Comparison of ENCODE assay signal across 20 cellular contexts in the genomic region with DNA sequence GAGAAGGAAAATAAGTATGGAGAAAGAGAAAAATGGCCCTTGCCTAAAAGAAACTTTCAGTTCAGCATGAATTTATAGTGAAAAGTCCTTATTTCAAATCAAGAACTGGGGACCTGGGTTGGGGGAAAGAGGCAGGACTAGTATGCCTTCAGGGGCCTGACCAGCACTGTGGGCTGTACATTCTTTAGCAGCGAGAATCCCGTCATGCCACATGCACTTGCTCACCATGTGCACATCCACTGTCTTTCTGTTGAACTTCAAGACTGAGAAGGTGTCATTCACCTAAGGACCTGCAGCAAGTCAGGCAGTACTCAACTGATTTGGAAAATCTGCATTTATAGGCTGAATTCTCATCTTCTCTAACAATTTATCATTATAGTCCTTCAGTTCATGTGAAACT.
"Had no signal": no experiment of that assay in that cellular context is flagged by ENCODE, and none has a peak within 500 bp of the region (broad histone marks: within the 10 kb centered on the region; RNA-seq: fewer than 3 reads in every experiment).

No MANE protein-coding gene starts in this region.

- H3K27ac Mint-ChIP-seq: activated naive CD4-positive, alpha-beta T cell treated with anti-CD3 and anti-CD28 coated beads, Interleukin-2, amount 50 U/mL, for 72 hours; naive B cell; stimulated activated naive B cell treated with anti-CD40 and anti-IgM and Interleukin-4, amounts not matched to agents 10 μg/mL and 1 μg/mL and 100 μg/mL, for 72 hours had no signal

- H3K27ac ChIP-seq: body of pancreas, neutrophil, transverse colon had no signal

- H3K9me3 Mint-ChIP-seq: activated naive CD4-positive, alpha-beta T cell treated with anti-CD3 and anti-CD28 coated beads, Interleukin-2, amount 50 U/mL, for 72 hours; central memory CD8-positive, alpha-beta T cell; naive B cell; stimulated activated naive B cell treated with anti-CD40 and anti-IgM and Interleukin-4, amounts not matched to agents 10 μg/mL and 1 μg/mL and 100 μg/mL, for 72 hours had no signal

- H3K4me3 ChIP-seq: body of pancreas, lung, transverse colon had no signal

- H3K4me3 Mint-ChIP-seq: central memory CD8-positive, alpha-beta T cell; naive B cell; stimulated activated naive B cell treated with anti-CD40 and anti-IgM and Interleukin-4, amounts not matched to agents 10 μg/mL and 1 μg/mL and 100 μg/mL, for 72 hours had no signal

- H3K36me3 ChIP-seq: neutrophil, transverse colon had no signal

- H3K4me1 ChIP-seq: body of pancreas, transverse colon had no signal

- ATAC-seq: activated naive CD4-positive, alpha-beta T cell treated with anti-CD3 and anti-CD28 coated beads, Interleukin-2, amount 50 U/mL, for 72 hours; body of pancreas; left colon; stimulated activated naive B cell treated with anti-CD40 and anti-IgM and Interleukin-4, amounts not matched to agents 10 μg/mL and 1 μg/mL and 100 μg/mL, for 72 hours had no signal

- H3K27me3 Mint-ChIP-seq: central memory CD8-positive, alpha-beta T cell; naive B cell; stimulated activated naive B cell treated with anti-CD40 and anti-IgM and Interleukin-4, amounts not matched to agents 10 μg/mL and 1 μg/mL and 100 μg/mL, for 72 hours had no signal

- H3K27me3 ChIP-seq: body of pancreas, transverse colon had no signal

- DNase-seq: activated CD4-positive, alpha-beta T cell treated with anti-CD3 and anti-CD28 coated beads, Interleukin-2, amount 50 U/mL, for 1 hour; activated effector memory CD4-positive, alpha-beta T cell treated with Interleukin-2 at 50 U/mL for 16 hours; activated T-cell treated with anti-CD3 and anti-CD28 coated beads, Interleukin-2, amount 50 U/mL, for 1 hour; amniotic stem cell; body of pancreas; effector CD8-positive, alpha-beta T cell; foreskin fibroblast; head of caudate nucleus; left colon; naive B cell; stimulated activated CD4-positive, alpha-beta T cell treated with anti-CD3 and anti-CD28 coated beads, Interleukin-2, amount 100 ng/mL, for 48 hours; stimulated activated naive B cell treated with anti-CD40 and anti-IgM and Interleukin-4, amounts not matched to agents 10 μg/mL and 1 μg/mL and 100 μg/mL, for 72 hours; substantia nigra; SW 1271; transverse colon had no signal

- FAIRE-seq: endothelial cell of umbilical vein had no signal

- H3K9me3 ChIP-seq: body of pancreas, neutrophil, transverse colon had no signal

- H3K4me1 Mint-ChIP-seq: stimulated activated naive B cell treated with anti-CD40 and anti-IgM and Interleukin-4, amounts not matched to agents 10 μg/mL and 1 μg/mL and 100 μg/mL, for 72 hours had no signal
